Comparison of ENCODE assay signal across 8 cellular contexts in genomic region chr1:25819496-25820246, GRCh38. TPM values are rescaled to one million over a fixed set of nuclear protein-coding genes. Genes with fewer than 3 reads are reported as not detected.
A peak's percentile ranks its signal among the peaks of the same experiment; 100 is the strongest.
DNase-seq lines count a peak whose midpoint lies in the region; ATAC-seq and TF ChIP-seq lines count a peak whose summit lies in the region.

TSS of gene MTFR1L (plus strand) at chr1:25819954. CDS start at chr1:25823105, 3,151 bp downstream.

- H3K9me3 ChIP-seq in OCI-LY3 (ENCODE audit: insufficient read depth, low read length) (no peaks in the 10 kb centered on the region), mucosa of rectum (ENCODE audit: control insufficient read depth in 2 of 2, low read length in 2 of 2) (no peaks in the 10 kb centered on the region)

- peaks cover 16% of the 10 kb centered on the region for H3K79me2 ChIP-seq in OCI-LY3 (ENCODE audit: low read length)

- CTCF ChIA-PET in Calu3 (lab: Charles Lee) = interaction anchor here (0.6 to 1.0 kb wide), 2 partner anchors 178 to 300 kb away, joined by 4 to 6 read pairs; partner anchors contain the start of gene PAFAH2

- intact Hi-C loops in Calu3 (cut with micrococcal nuclease; ENCODE audit: unreplicated experiment) = no loop called here

- H3K4me1 ChIP-seq in OCI-LY3 (ENCODE audit: low read length) (peaks cover 4% of the 10 kb centered on the region), mucosa of rectum (ENCODE audit: control insufficient read depth in 2 of 2, insufficient read depth in 2 of 2, low read length in 2 of 2) (peaks cover 28 to 31% of the 10 kb centered on the region in 2 donors)

- H3K27me3 ChIP-seq in OCI-LY3 (ENCODE audit: low read depth, low read length) = no peaks in the 10 kb centered on the region
- no peaks in the 10 kb centered on the region for H3K27me3 ChIP-seq in mucosa of rectum (ENCODE audit: control insufficient read depth in 2 of 2, insufficient read depth in 2 of 2, low read length in 2 of 2)

- H3K27ac ChIP-seq in OCI-LY3 (ENCODE audit: low read length) (peak within 1 kb of the TSS; percentile 37), epithelial cell of prostate (peak within 1 kb of the TSS; percentile 90), mucosa of rectum (ENCODE audit: low read depth in 2 of 2, low read length in 2 of 2) (peak within 1 kb of the TSS; percentile 93 to 95)

- H3K36me3 ChIP-seq in OCI-LY3 (replicated peaks; ENCODE audit: low read depth, low read length) = no peaks in the 10 kb centered on the region
- H3K36me3 ChIP-seq in mucosa of rectum (ENCODE audit: control insufficient read depth in 2 of 2, insufficient read depth in 2 of 2, low read length in 2 of 2) = peaks cover 0 to 5% of the 10 kb centered on the region in 2 donors

- peak; percentile 69 for ATAC-seq in GM19467 (IDR thresholded peaks at IDR 0.05; ENCODE audit: unreplicated experiment)

- H3K36me3 Mint-ChIP-seq in Calu3 (ENCODE audit: insufficient read depth, unreplicated experiment) = peaks cover 41% of the 10 kb centered on the region

- peak within 1 kb of the TSS; percentile 77 for H3K4me3 Mint-ChIP-seq in Calu3 (ENCODE audit: low read depth, unreplicated experiment)

- peaks cover 32% of the 10 kb centered on the region for H3K4me1 Mint-ChIP-seq in Calu3 (ENCODE audit: low read depth, unreplicated experiment)

- H3K9me3 Mint-ChIP-seq in Calu3 (ENCODE audit: low read depth, unreplicated experiment) = no peaks in the 10 kb centered on the region

- TF ChIP-seq CTCF in Calu3 (IDR thresholded peaks at IDR 0.05; ENCODE audit: unreplicated experiment) (no peak), OCI-LY3 (IDR thresholded peaks at IDR 0.05; ENCODE audit: low read depth, low read length) (no peak)

- no peaks in the 10 kb centered on the region for H4K20me1 ChIP-seq in OCI-LY3 (ENCODE audit: insufficient read depth, low read length)

- no peaks in the 10 kb centered on the region for H3K27me3 Mint-ChIP-seq in Calu3 (ENCODE audit: unreplicated experiment)

- peak within 1 kb of the TSS; percentile 72; the same call in 1 of the 2 replicates for H2AFZ ChIP-seq in OCI-LY3 (ENCODE audit: low read depth, low read length)

- H3K27ac Mint-ChIP-seq in Calu3 (ENCODE audit: unreplicated experiment) = peak within 1 kb of the TSS; percentile 81

- peak within 1 kb of the TSS; percentile 83 for H3K9ac ChIP-seq in OCI-LY3 (ENCODE audit: low read length)
- peak within 1 kb of the TSS; percentile 84 to 94 for H3K9ac ChIP-seq in mucosa of rectum (ENCODE audit: low read depth in 1 of 2, low read length in 2 of 2)

- H3K4me2 ChIP-seq in OCI-LY3 (ENCODE audit: low read length) = peak within 1 kb of the TSS; percentile 90

- H3K4me3 ChIP-seq in OCI-LY3 (ENCODE audit: low read length) (peak within 1 kb of the TSS; percentile 92), mucosa of rectum (ENCODE audit: low read length in 2 of 2) (peak within 1 kb of the TSS; percentile 89 to 95)

- no TSS peak for BruUV-seq in Calu3 (replicated peaks; lab: Mats Ljungman, UMichigan)

- peak; percentile 81 for DNase-seq in Calu3
- peak; percentile 92 for DNase-seq in HPDE6-E6E7 (ENCODE audit: extremely low spot score)
- DNase-seq in activated T-cell treated with anti-CD3 and anti-CD28 coated beads for 24 hours (ENCODE audit: low read depth) = peak; percentile 91
- no peak for DNase-seq in epithelial cell of prostate (ENCODE audit: low read depth, low spot score)
- DNase-seq in stimulated activated CD8-positive, alpha-beta memory T cell treated with anti-CD3 and anti-CD28 coated beads, Interleukin-4, amount 100 ng/mL, for 48 hours = peak; percentile 96

RNA-seq across cellular contexts. Expression of gene MTFR1L, which starts in this region (rescaled TPM):
- total RNA-seq in Calu3 (2022) = 21.3 and 23.2 TPM in 2 replicates

Comparison
In these comparisons a context has a peak if more than half of its experiments do, and no peak if none do; other contexts are left out.
1. H3K27ac ChIP-seq: peak in every context shown above with its lines; median percentile 94 in mucosa of rectum; 90 in epithelial cell of prostate; 37 in OCI-LY3.